Comparison of ENCODE assay signal across 24 cellular contexts in genomic region chr7:103373866-103374643, GRCh38.
"Had no signal": no experiment of that assay in that cellular context is flagged by ENCODE, and none has a peak within 500 bp of the region (broad histone marks: within the 10 kb centered on the region; RNA-seq: fewer than 3 reads in every experiment).

No MANE protein-coding gene starts in this region.

- H3K9me3 Mint-ChIP-seq: activated B cell treated with CpG ODN at 0.5 μM for 24 hours; activated naive CD8-positive, alpha-beta T cell treated with anti-CD3 and anti-CD28 coated beads for 36 hours; activated T-cell treated with anti-CD3 and anti-CD28 coated beads, Interleukin-2, amount 50 U/mL, for 24 hours; memory B cell; nephron progenitor cell; stimulated activated naive CD8-positive, alpha-beta T cell treated with anti-CD3 and anti-CD28 coated beads, Interleukin-15, Interleukin-2, amounts not matched to agents 100 ng/mL and 50 ng/mL, for 24 hours; T-helper 2 cell treated with Interferon-gamma antibody and Interleukin-4, amounts not matched to agents 5 μg/mL and 100 μg/mL, for 36 hours had no signal

- H3K9ac ChIP-seq: parathyroid adenoma had no signal

- H3K9me3 ChIP-seq: heart right ventricle, thyroid gland, upper lobe of right lung had no signal

- ATAC-seq: activated CD4-positive, alpha-beta T cell treated with anti-CD3 and anti-CD28 coated beads for 36 hours; heart right ventricle; left cardiac atrium; right cardiac atrium; upper lobe of right lung had no signal

- H3K27ac ChIP-seq: coronary artery, heart right ventricle, parathyroid adenoma, thyroid gland, upper lobe of right lung had no signal

- H3K79me2 ChIP-seq: parathyroid adenoma had no signal

- H3K4me3 ChIP-seq: coronary artery, heart right ventricle, thyroid gland, upper lobe of right lung had no signal

- H3K36me3 Mint-ChIP-seq: activated naive CD8-positive, alpha-beta T cell treated with anti-CD3 and anti-CD28 coated beads for 36 hours had no signal

- H2AFZ ChIP-seq: parathyroid adenoma had no signal

- H3K4me1 Mint-ChIP-seq: activated B cell treated with CpG ODN at 0.5 μM for 24 hours; activated naive CD8-positive, alpha-beta T cell treated with anti-CD3 and anti-CD28 coated beads for 36 hours; memory B cell; nephron progenitor cell had no signal

- H3K4me1 ChIP-seq: heart right ventricle, parathyroid adenoma, thyroid gland, upper lobe of right lung had no signal

- H3K27me3 Mint-ChIP-seq: activated naive CD8-positive, alpha-beta T cell treated with anti-CD3 and anti-CD28 coated beads for 36 hours had no signal

- H3K27ac Mint-ChIP-seq: activated B cell treated with CpG ODN at 0.5 μM for 24 hours; activated CD4-positive, alpha-beta T cell treated with anti-CD3 and anti-CD28 coated beads for 36 hours; activated naive CD8-positive, alpha-beta T cell treated with anti-CD3 and anti-CD28 coated beads for 36 hours; activated T-cell treated with anti-CD3 and anti-CD28 coated beads, Interleukin-2, amount 50 U/mL, for 24 hours; memory B cell; nephron progenitor cell; stimulated activated naive CD8-positive, alpha-beta T cell treated with anti-CD3 and anti-CD28 coated beads, Interleukin-15, Interleukin-2, amounts not matched to agents 100 ng/mL and 50 ng/mL, for 24 hours; T-helper 2 cell treated with Interferon-gamma antibody and Interleukin-4, amounts not matched to agents 5 μg/mL and 100 μg/mL, for 36 hours had no signal

- H3K27me3 ChIP-seq: thyroid gland, upper lobe of right lung had no signal

- DNase-seq: activated B cell treated with CpG ODN at 0.5 μM for 24 hours; activated CD4-positive, alpha-beta T cell treated with anti-CD3 and anti-CD28 coated beads for 36 hours; activated CD4-positive, alpha-beta T cell treated with anti-CD3 and anti-CD28 coated beads, Interleukin-2, amount 50 U/mL, for 4 hours; activated CD8-positive, alpha-beta memory T cell treated with anti-CD3 and anti-CD28 coated beads for 24 hours; activated CD8-positive, alpha-beta memory T cell treated with anti-CD3 and anti-CD28 coated beads, Interleukin-2, amount 50 U/mL, for 4 hours; activated naive CD4-positive, alpha-beta T cell treated with Interleukin-2 at 50 U/mL for 16 hours; activated naive CD8-positive, alpha-beta T cell treated with anti-CD3 and anti-CD28 coated beads for 36 hours; activated T-cell treated with anti-CD3 and anti-CD28 coated beads, Interleukin-2, amount 50 U/mL, for 24 hours; central memory CD4-positive, alpha-beta T cell; heart right ventricle; islet precursor cell; left cardiac atrium; nephron progenitor cell; nucleus accumbens; right cardiac atrium; stimulated activated CD4-positive, alpha-beta T cell treated with anti-CD3 and anti-CD28 coated beads, Interleukin-4, amount 100 ng/mL, for 4 hours; substantia nigra; thyroid gland; upper lobe of right lung had no signal

- H3K4me3 Mint-ChIP-seq: activated B cell treated with CpG ODN at 0.5 μM for 24 hours; activated CD4-positive, alpha-beta T cell treated with anti-CD3 and anti-CD28 coated beads for 36 hours; activated naive CD8-positive, alpha-beta T cell treated with anti-CD3 and anti-CD28 coated beads for 36 hours; activated T-cell treated with anti-CD3 and anti-CD28 coated beads, Interleukin-2, amount 50 U/mL, for 24 hours; memory B cell; nephron progenitor cell; stimulated activated naive CD8-positive, alpha-beta T cell treated with anti-CD3 and anti-CD28 coated beads, Interleukin-15, Interleukin-2, amounts not matched to agents 100 ng/mL and 50 ng/mL, for 24 hours had no signal
